ENCODE assay signal across 24 cellular contexts in the genomic region with DNA sequence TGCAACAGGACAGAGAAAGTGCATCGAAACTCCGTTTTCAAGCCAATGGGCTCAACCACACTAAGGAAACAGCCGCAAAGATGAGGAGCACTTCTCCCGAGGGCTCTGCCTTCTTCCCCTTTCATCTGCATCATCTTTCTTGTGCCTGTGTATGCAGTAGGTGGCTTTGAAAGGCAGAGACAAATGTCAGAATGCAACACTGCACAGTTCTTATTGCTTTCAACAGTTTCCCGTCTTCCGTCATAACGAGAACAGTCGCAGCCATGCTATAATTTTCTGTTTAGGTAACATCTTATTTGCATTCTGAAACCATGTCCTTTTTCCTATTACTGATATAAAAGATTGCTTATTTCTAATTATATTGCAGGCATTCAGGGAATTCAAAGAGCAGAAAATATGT.
DNase-seq lines count a peak whose midpoint lies in the region; ATAC-seq, FAIRE-seq and TF ChIP-seq lines count a peak whose summit lies in the region.
"Had no signal": no experiment of that assay in that cellular context is flagged by ENCODE, and none has a peak within 500 bp of the region (broad histone marks: within the 10 kb centered on the region; RNA-seq: fewer than 3 reads in every experiment).

No MANE protein-coding gene starts in this region.

- H4K20me1 ChIP-seq in OCI-LY3 (ENCODE audit: insufficient read depth, low read length): no peaks in the 10 kb centered on the region; the same call in 1 of the 2 replicates
- H4K20me1 ChIP-seq: BLaER1 treated with 17β-estradiol and CSF1 and Interleukin-3, amounts not matched to agents 10 nM and 100 nM had no signal

- no peaks in the 10 kb centered on the region for H3K36me3 ChIP-seq in OCI-LY3 (replicated peaks; ENCODE audit: low read depth, low read length)
- no peaks in the 10 kb centered on the region for H3K36me3 ChIP-seq in bronchial epithelial cell (ENCODE audit: control insufficient read depth, insufficient read depth, low read length)
- H3K36me3 ChIP-seq: BE2C had no signal

- peak overlapping the region; percentile 45 for H3K4me3 ChIP-seq in OCI-LY3 (ENCODE audit: low read length)
- no peak overlapping the region for H3K4me3 ChIP-seq in bronchial epithelial cell (ENCODE audit: low read depth, low read length)
- H3K4me3 ChIP-seq: A549; BLaER1 treated with 17β-estradiol and CSF1 and Interleukin-3, amounts not matched to agents 10 nM and 100 nM; GM23338 had no signal

- no peaks in the 10 kb centered on the region for H3K9me3 ChIP-seq in OCI-LY3 (ENCODE audit: insufficient read depth, low read length)
- H3K9me3 ChIP-seq: A549, BE2C had no signal

- DNase-seq in bronchial epithelial cell (ENCODE audit: low read depth): no peak
- no peak for DNase-seq in GF-D8 (lab: John Stamatoyannopoulos, UW)
- no peak for DNase-seq in NCI-H2227 treated with DMSO at 0.1 percent for 48 hours (lab: John Stamatoyannopoulos, UW)
- DNase-seq in sciatic nerve (ENCODE audit: low spot score): no peak
- DNase-seq in NCI-H526 (lab: John Stamatoyannopoulos, UW): no peak
- DNase-seq: 8988T; ACHN; AML-193; BE2C; Calu3; CD4-positive, alpha-beta memory T cell; COR-L47; DMS53; DMS79 treated with DMSO at 0.1 percent for 48 hours; H9 had no signal

- H3K4me2 ChIP-seq in OCI-LY3 (ENCODE audit: low read length): peak overlapping the region; percentile 77
- H3K4me2 ChIP-seq: A549; BLaER1 treated with 17β-estradiol and CSF1 and Interleukin-3, amounts not matched to agents 10 nM and 100 nM; GM23338 had no signal

- H3K9ac ChIP-seq in OCI-LY3 (ENCODE audit: low read length): no peak overlapping the region
- H3K9ac ChIP-seq: BLaER1 treated with 17β-estradiol and CSF1 and Interleukin-3, amounts not matched to agents 10 nM and 100 nM had no signal

- ATAC-seq in GM18499 (IDR thresholded peaks at IDR 0.05; ENCODE audit: insufficient read depth, unreplicated experiment) (peak; percentile 57), HG02885 (IDR thresholded peaks at IDR 0.05; ENCODE audit: poor library complexity, unreplicated experiment) (peak; percentile 91), sciatic nerve (no peak)
- ATAC-seq: A549, GM23338, HCT116 had no signal

- intact Hi-C loops in sciatic nerve (cut with DNase I): no loop called here

- H3K27ac ChIP-seq in OCI-LY3 (ENCODE audit: low read length): peak overlapping the region; percentile 50
- H3K27ac ChIP-seq: A549; BLaER1 treated with 17β-estradiol and CSF1 and Interleukin-3, amounts not matched to agents 10 nM and 100 nM had no signal

- H3K27me3 ChIP-seq in OCI-LY3 (ENCODE audit: low read depth, low read length) (no peaks in the 10 kb centered on the region), bronchial epithelial cell (ENCODE audit: control insufficient read depth, insufficient read depth, low read length) (no peaks in the 10 kb centered on the region)
- H3K27me3 ChIP-seq: BE2C; BLaER1 treated with 17β-estradiol and CSF1 and Interleukin-3, amounts not matched to agents 10 nM and 100 nM had no signal

- H2AFZ ChIP-seq in OCI-LY3 (ENCODE audit: low read depth, low read length): no peak overlapping the region
- H2AFZ ChIP-seq: GM23338 had no signal

- peak; percentile 60 for FAIRE-seq in bronchial epithelial cell (lab: Jason Lieb, UNC)
- FAIRE-seq: A549, GM12891, GM19239 had no signal

- TF ChIP-seq CTCF in OCI-LY3 (IDR thresholded peaks at IDR 0.05; ENCODE audit: low read depth, low read length) (no peak), bronchial epithelial cell (IDR thresholded peaks at IDR 0.05; ENCODE audit: insufficient read depth, low read length, severe bottlenecking) (no peak)

- H3K79me2 ChIP-seq in OCI-LY3 (ENCODE audit: low read length): no peaks in the 10 kb centered on the region

- H3K4me1 ChIP-seq in OCI-LY3 (ENCODE audit: low read length): peaks cover 22% of the 10 kb centered on the region
- H3K4me1 ChIP-seq: BE2C; BLaER1 treated with 17β-estradiol and CSF1 and Interleukin-3, amounts not matched to agents 10 nM and 100 nM had no signal
